In the genomic region with DNA sequence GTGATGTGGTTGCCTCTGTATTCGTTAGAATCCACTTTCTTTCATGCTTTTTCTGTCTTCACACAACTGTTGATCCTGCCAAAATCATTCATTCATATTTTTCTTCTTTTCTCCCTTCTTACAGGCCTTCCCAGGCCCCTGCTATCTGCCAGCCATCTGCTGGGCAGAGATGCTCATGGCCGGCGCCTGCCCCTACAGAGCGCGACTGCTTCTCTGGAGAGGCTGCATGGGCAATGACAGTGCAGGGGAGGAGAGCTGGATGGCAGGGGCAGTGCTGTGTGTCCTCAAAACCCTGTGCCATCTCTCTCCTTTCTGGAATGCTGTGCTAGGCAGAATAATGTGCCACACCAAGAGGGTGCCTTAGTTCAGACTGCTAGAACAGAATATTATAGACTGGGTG, we compare ENCODE assay signal across 15 cellular contexts.
A peak's percentile ranks its signal among the peaks of the same experiment; 100 is the strongest.
DNase-seq lines count a peak whose midpoint lies in the region; ATAC-seq and TF ChIP-seq lines count a peak whose summit lies in the region.
"Had no signal": no experiment of that assay in that cellular context is flagged by ENCODE, and none has a peak within 500 bp of the region (broad histone marks: within the 10 kb centered on the region; RNA-seq: fewer than 3 reads in every experiment).

No MANE protein-coding gene starts in this region.

- POLR2A ChIA-PET in RWPE1 (lab: Yijun Ruan, JAX; ENCODE audit: low non-redundant PET), result no interaction called here

- ATAC-seq in psoas muscle (no peak), upper lobe of left lung (ENCODE audit: low FRiP score in 2 of 2) (no peak), HG03520 (IDR thresholded peaks at IDR 0.05; ENCODE audit: unreplicated experiment) (no peak)
- ATAC-seq: HCT116 had no signal

- H3K4me3 ChIP-seq in esophagus muscularis mucosa, result no peak overlapping the region
- H3K4me3 ChIP-seq in psoas muscle, result no peak overlapping the region
- H3K4me3 ChIP-seq in upper lobe of left lung, result no peak overlapping the region
- H3K4me3 ChIP-seq: BLaER1 treated with 17β-estradiol and CSF1 and Interleukin-3, amounts not matched to agents 10 nM and 100 nM; ovary had no signal

- TF ChIP-seq POLR2A in esophagus muscularis mucosa (IDR thresholded peaks at IDR 0.05; ENCODE audit: low read depth) (no peak), upper lobe of left lung (IDR thresholded peaks at IDR 0.05) (no peak)

- H3K4me1 ChIP-seq in esophagus muscularis mucosa, result peaks cover 20 to 30% (median 22%) of the 10 kb centered on the region in 4 donors
- H3K4me1 ChIP-seq in psoas muscle, result peaks cover 34% of the 10 kb centered on the region
- peaks cover 21 to 54% (median 39%) of the 10 kb centered on the region in 4 donors for H3K4me1 ChIP-seq in upper lobe of left lung

- H3K9me3 ChIP-seq in esophagus muscularis mucosa, result peaks cover 0 to 12% (median 5%) of the 10 kb centered on the region in 4 donors
- H3K9me3 ChIP-seq in psoas muscle, result peaks cover 5% of the 10 kb centered on the region
- peaks cover 0 to 6% (median 0%) of the 10 kb centered on the region in 4 donors for H3K9me3 ChIP-seq in upper lobe of left lung
- H3K9me3 ChIP-seq: ovary had no signal

- intact Hi-C loops in esophagus muscularis mucosa (cut with DNase I), result no loop called here
- intact Hi-C loops in psoas muscle (cut with DNase I), result loop anchor here (5.0 to 10.0 kb wide), 2 partner anchors 64 to 76 kb away; no protein-coding TSS in a partner anchor

- TF ChIP-seq EP300 in esophagus muscularis mucosa (IDR thresholded peaks at IDR 0.05) (no peak), upper lobe of left lung (IDR thresholded peaks at IDR 0.05) (no peak)

- CTCF ChIA-PET in RWPE1 (lab: Yijun Ruan, JAX), result no interaction called here

- WGBS in esophagus muscularis mucosa, result 69% methylated on average over 5 of the region's 5 CpGs
- WGBS in psoas muscle, 3 donors, result 47 to 72% (median 48%) methylated on average over 5 of the region's 5 CpGs
- 75 to 80% methylated on average over 5 of the region's 5 CpGs for WGBS in upper lobe of left lung, 2 donors

- H3K27ac ChIP-seq in RWPE1, result peak overlapping the region; percentile 87
- H3K27ac ChIP-seq in esophagus muscularis mucosa (replicated peaks in 1 of 4), result peak overlapping the region in 3 of 4 donors; percentile 56 to 67 (median 56)
- peak overlapping the region; percentile 81 for H3K27ac ChIP-seq in psoas muscle
- H3K27ac ChIP-seq in upper lobe of left lung, result peak overlapping the region; percentile 68 to 89 (median 78)

- DNase-seq in RWPE1 (ENCODE audit: low spot score), result no peak
- no peak for DNase-seq in esophagus muscularis mucosa (ENCODE audit: extremely low spot score)
- no peak for DNase-seq in psoas muscle
- DNase-seq in upper lobe of left lung, result peak in 1 of 2 donors; percentile 19
- DNase-seq in stimulated activated CD4-positive, alpha-beta T cell treated with anti-CD3 and anti-CD28 coated beads, Interleukin-4, amount 100 ng/mL, for 24 hours, result no peak
- DNase-seq in activated T-cell treated with anti-CD3 and anti-CD28 coated beads, Interleukin-2, amount 50 U/mL, for 48 hours, result no peak
- DNase-seq: activated B cell treated with CpG ODN at 0.5 μM for 24 hours, DMS153, MM.1S, NCI-H187, SIG-M5 had no signal

- H3K27me3 ChIP-seq in esophagus muscularis mucosa (no peaks in the 10 kb centered on the region), psoas muscle (ENCODE audit: insufficient read depth in 3 of 3, low read length in 2 of 3) (no peaks in the 10 kb centered on the region), upper lobe of left lung (no peaks in the 10 kb centered on the region)
- H3K27me3 ChIP-seq: BLaER1 treated with 17β-estradiol and CSF1 and Interleukin-3, amounts not matched to agents 10 nM and 100 nM; ovary had no signal

- H3K36me3 ChIP-seq in esophagus muscularis mucosa (no peaks in the 10 kb centered on the region), psoas muscle (ENCODE audit: insufficient read depth in 1 of 2, low read depth in 1 of 2) (no peaks in the 10 kb centered on the region), upper lobe of left lung (no peaks in the 10 kb centered on the region)
- H3K36me3 ChIP-seq: BLaER1 treated with 17β-estradiol and CSF1 and Interleukin-3, amounts not matched to agents 10 nM and 100 nM; ovary had no signal

- TF ChIP-seq CTCF in RWPE1 (conservative IDR thresholded peaks at IDR 0.05; ENCODE audit: low read depth) (no peak), esophagus muscularis mucosa (IDR thresholded peaks at IDR 0.05) (no peak), psoas muscle (IDR thresholded peaks at IDR 0.05) (no peak), upper lobe of left lung (IDR thresholded peaks at IDR 0.05) (no peak)
